1 cellular context compared by ENCODE assay signal in the genomic region with DNA sequence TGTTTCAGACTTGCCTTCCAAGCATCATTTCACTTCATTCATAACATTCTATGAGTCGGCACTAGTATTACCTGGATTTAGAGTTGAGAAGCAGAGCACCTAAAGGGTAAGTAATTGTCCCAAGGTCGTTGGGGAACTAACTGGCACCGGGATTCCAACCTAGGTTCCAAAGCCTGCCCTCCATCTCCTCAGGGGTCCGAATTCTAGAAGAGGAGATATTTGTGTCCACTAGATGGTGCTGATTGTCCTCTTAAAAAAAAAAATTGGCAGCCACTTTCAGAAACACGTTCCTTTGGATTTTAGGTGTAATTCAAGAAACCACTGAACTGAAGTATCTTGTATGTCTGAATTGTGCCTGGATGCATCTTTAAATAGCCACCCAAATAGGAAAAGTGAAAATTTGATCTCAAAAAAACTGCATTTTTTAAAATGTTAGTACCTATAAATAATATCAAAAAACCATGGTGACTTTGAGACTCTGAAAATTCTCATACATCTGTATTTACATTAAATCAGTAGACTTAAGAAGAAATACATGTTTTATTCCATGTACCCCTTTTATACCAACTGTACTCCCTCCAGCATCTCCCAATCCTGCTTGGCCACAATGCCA.
TF ChIP-seq lines count a peak whose summit lies in the region.

No MANE protein-coding gene starts in this region.

TF ChIP-seq in GM23338, 12 proteins besides CTCF, POLR2A, EP300 and RAD21 (continued from another document):
- TF ChIP-seq ZNF462 (CRISPR knock-in tag; IDR thresholded peaks at IDR 0.05), result no peak
- TF ChIP-seq STAT1 (IDR thresholded peaks at IDR 0.05; ENCODE audit: unreplicated experiment), result no peak
- no peak for TF ChIP-seq NANOG (IDR thresholded peaks at IDR 0.05; ENCODE audit: borderline replicate concordance)
- no peak for TF ChIP-seq ETS1 (IDR thresholded peaks at IDR 0.05)
- no peak for TF ChIP-seq JUNB (IDR thresholded peaks at IDR 0.05; ENCODE audit: unreplicated experiment)
- TF ChIP-seq, protein P1, sequence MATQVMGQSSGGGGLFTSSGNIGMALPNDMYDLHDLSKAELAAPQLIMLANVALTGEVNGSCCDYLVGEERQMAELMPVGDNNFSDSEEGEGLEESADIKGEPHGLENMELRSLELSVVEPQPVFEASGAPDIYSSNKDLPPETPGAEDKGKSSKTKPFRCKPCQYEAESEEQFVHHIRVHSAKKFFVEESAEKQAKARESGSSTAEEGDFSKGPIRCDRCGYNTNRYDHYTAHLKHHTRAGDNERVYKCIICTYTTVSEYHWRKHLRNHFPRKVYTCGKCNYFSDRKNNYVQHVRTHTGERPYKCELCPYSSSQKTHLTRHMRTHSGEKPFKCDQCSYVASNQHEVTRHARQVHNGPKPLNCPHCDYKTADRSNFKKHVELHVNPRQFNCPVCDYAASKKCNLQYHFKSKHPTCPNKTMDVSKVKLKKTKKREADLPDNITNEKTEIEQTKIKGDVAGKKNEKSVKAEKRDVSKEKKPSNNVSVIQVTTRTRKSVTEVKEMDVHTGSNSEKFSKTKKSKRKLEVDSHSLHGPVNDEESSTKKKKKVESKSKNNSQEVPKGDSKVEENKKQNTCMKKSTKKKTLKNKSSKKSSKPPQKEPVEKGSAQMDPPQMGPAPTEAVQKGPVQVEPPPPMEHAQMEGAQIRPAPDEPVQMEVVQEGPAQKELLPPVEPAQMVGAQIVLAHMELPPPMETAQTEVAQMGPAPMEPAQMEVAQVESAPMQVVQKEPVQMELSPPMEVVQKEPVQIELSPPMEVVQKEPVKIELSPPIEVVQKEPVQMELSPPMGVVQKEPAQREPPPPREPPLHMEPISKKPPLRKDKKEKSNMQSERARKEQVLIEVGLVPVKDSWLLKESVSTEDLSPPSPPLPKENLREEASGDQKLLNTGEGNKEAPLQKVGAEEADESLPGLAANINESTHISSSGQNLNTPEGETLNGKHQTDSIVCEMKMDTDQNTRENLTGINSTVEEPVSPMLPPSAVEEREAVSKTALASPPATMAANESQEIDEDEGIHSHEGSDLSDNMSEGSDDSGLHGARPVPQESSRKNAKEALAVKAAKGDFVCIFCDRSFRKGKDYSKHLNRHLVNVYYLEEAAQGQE (IDR thresholded peaks at IDR 0.05; ENCODE audit: unreplicated experiment), result no peak
- TF ChIP-seq EZH2 (IDR thresholded peaks at IDR 0.05; ENCODE audit: low read depth, unreplicated experiment), result no peak
- TF ChIP-seq POLR2AphosphoS5 (IDR thresholded peaks at IDR 0.05; ENCODE audit: low read depth), result no peak
- no peak for TF ChIP-seq ZNF331 (CRISPR knock-in tag; IDR thresholded peaks at IDR 0.05; ENCODE audit: low read depth)
